ENCODE assay signal across 8 cellular contexts in genomic region chr2:64653174-64654062, GRCh38. TPM values are rescaled to one million over a fixed set of nuclear protein-coding genes. Genes with fewer than 3 reads are reported as not detected.
DNase-seq lines count a peak whose midpoint lies in the region; ATAC-seq and TF ChIP-seq lines count a peak whose summit lies in the region.

A gene with protein sequence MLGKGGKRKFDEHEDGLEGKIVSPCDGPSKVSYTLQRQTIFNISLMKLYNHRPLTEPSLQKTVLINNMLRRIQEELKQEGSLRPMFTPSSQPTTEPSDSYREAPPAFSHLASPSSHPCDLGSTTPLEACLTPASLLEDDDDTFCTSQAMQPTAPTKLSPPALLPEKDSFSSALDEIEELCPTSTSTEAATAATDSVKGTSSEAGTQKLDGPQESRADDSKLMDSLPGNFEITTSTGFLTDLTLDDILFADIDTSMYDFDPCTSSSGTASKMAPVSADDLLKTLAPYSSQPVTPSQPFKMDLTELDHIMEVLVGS (minus strand): TSS chr2:64653913. CDS start chr2:64636871, 17,042 bp downstream.

- TF ChIP-seq CTCF in astrocyte of the cerebellum (IDR thresholded peaks at IDR 0.05; ENCODE audit: low read depth, low read length, missing control alignments) (no peak), sigmoid colon (IDR thresholded peaks at IDR 0.05) (no peak)

- H3K9me3 ChIP-seq in sigmoid colon, result no peaks in the 10 kb centered on the region

- intact Hi-C loops in sigmoid colon (cut with DNase I), result loop anchor here (1.0 to 5.0 kb wide), 5 partner anchors 79 to 334 kb away; partner anchors contain the start of gene SLC1A4

- no peaks in the 10 kb centered on the region for H3K36me3 ChIP-seq in sigmoid colon

- TF ChIP-seq POLR2A in sigmoid colon (IDR thresholded peaks at IDR 0.05), result peak; percentile 76 to 79

- 0% methylated on average over 106 of the region's 107 CpGs for WGBS in sigmoid colon, 2 donors

- peaks cover 0 to 50% (median 35%) of the 10 kb centered on the region in 4 donors for H3K4me1 ChIP-seq in sigmoid colon

- in situ Hi-C loops in astrocyte of the cerebellum (cut with HindIII; ENCODE audit: low sequenced_read_pairs), result no loop called here

- peak; percentile 70 for ATAC-seq in GM18502 (IDR thresholded peaks at IDR 0.05; ENCODE audit: poor library complexity, unreplicated experiment)
- peak; percentile 58 for ATAC-seq in HG02938 (IDR thresholded peaks at IDR 0.05; ENCODE audit: unreplicated experiment)

- peak in 1 of 4 donors; percentile 7 for TF ChIP-seq EP300 in sigmoid colon (IDR thresholded peaks at IDR 0.05)

- peak within 1 kb of the TSS; percentile 97 to 100 (median 100) for H3K27ac ChIP-seq in sigmoid colon

- DNase-seq in NCI-H2029 (lab: John Stamatoyannopoulos, UW), result peak; percentile 59
- DNase-seq in T-helper 9 cell, result peak; percentile 82
- peak; percentile 50 for DNase-seq in astrocyte of the cerebellum (ENCODE audit: low read depth)
- DNase-seq in hypothalamus (lab: John Stamatoyannopoulos, UW), result peak in 49 of 51 donors; percentile 44 to 92 (median 80)
- peak; percentile 96 for DNase-seq in sigmoid colon
- DNase-seq in inferior parietal cortex (ENCODE audit: extremely low spot score), result no peak

- H3K27me3 ChIP-seq in sigmoid colon, result no peaks in the 10 kb centered on the region

- peak within 1 kb of the TSS; percentile 83 for H3K4me3 ChIP-seq in astrocyte of the cerebellum (ENCODE audit: low read depth, low read length)
- H3K4me3 ChIP-seq in sigmoid colon, result peak within 1 kb of the TSS; percentile 72 to 97 (median 86)

RNA-seq across cellular contexts. Expression of the gene that starts here (rescaled TPM):
- total RNA-seq in sigmoid colon, result 10 to 100 TPM in 2 of 4 donors, 1 to 10 TPM in 2; 7.2 to 14.3 (median 10.5) TPM
- 10 to 100 TPM in 1 of 3 donors, 1 to 10 TPM in 2; 6.9 to 13.8 (median 8.4) TPM for polyA plus RNA-seq in sigmoid colon
